1 cellular context compared by ENCODE assay signal in genomic region chr6:139374357-139375238, GRCh38.
TF ChIP-seq lines count a peak whose summit lies in the region.

Gene CITED2, minus strand, starts transcription at chr6:139374648. Its CDS starts 704 bp downstream, at chr6:139373944.

TF ChIP-seq in HepG2, 621 proteins besides CTCF, POLR2A, EP300 and RAD21 (continued from another document):
- 0 out of 2 replicates have a peak, but pooled peaks have one; percentile 13 for TF ChIP-seq EEA1 (CRISPR knock-in tag; IDR thresholded peaks at IDR 0.05; ENCODE audit: borderline replicate concordance)
- TF ChIP-seq, protein P1, sequence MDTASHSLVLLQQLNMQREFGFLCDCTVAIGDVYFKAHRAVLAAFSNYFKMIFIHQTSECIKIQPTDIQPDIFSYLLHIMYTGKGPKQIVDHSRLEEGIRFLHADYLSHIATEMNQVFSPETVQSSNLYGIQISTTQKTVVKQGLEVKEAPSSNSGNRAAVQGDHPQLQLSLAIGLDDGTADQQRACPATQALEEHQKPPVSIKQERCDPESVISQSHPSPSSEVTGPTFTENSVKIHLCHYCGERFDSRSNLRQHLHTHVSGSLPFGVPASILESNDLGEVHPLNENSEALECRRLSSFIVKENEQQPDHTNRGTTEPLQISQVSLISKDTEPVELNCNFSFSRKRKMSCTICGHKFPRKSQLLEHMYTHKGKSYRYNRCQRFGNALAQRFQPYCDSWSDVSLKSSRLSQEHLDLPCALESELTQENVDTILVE (CRISPR knock-in tag; IDR thresholded peaks at IDR 0.05): peak; percentile 94
- peak; percentile 35; the same call in 1 of the 2 replicates for TF ChIP-seq ZBTB3 (CRISPR knock-in tag; IDR thresholded peaks at IDR 0.05; ENCODE audit: borderline replicate concordance, low read depth)
- no peak; the same call in 1 of the 2 replicates for TF ChIP-seq ZNF446 (CRISPR knock-in tag; IDR thresholded peaks at IDR 0.05)
- peak; percentile 93; the same call in 1 of the 2 replicates for TF ChIP-seq TMF1 (CRISPR knock-in tag; IDR thresholded peaks at IDR 0.05; ENCODE audit: low read depth)
- TF ChIP-seq HOXA9 (CRISPR knock-in tag; IDR thresholded peaks at IDR 0.05; ENCODE audit: borderline replicate concordance): peak; percentile 96
- no peak for TF ChIP-seq HMGA1 (CRISPR knock-in tag; conservative IDR thresholded peaks at IDR 0.05)
- no peak for TF ChIP-seq PBX2 (CRISPR knock-in tag; IDR thresholded peaks at IDR 0.05)
- 0 out of 2 replicates have a peak, but pooled peaks have one; percentile 79 for TF ChIP-seq ZNF75D (CRISPR knock-in tag; IDR thresholded peaks at IDR 0.05; ENCODE audit: borderline replicate concordance)
- peak; percentile 75; the same call in 1 of the 2 replicates for TF ChIP-seq RELA (CRISPR knock-in tag; IDR thresholded peaks at IDR 0.05)
- peak; percentile 78; the same call in 1 of the 2 replicates for TF ChIP-seq ZNF253 (CRISPR knock-in tag; IDR thresholded peaks at IDR 0.05; ENCODE audit: borderline replicate concordance)
- peak; percentile 94 for TF ChIP-seq ZBTB26 (CRISPR knock-in tag; IDR thresholded peaks at IDR 0.05; ENCODE audit: borderline replicate concordance)
- peak; percentile 52; the same call in 1 of the 2 replicates for TF ChIP-seq ZC3H4 (CRISPR knock-in tag; IDR thresholded peaks at IDR 0.05; ENCODE audit: borderline replicate concordance)
- TF ChIP-seq, protein P2, sequence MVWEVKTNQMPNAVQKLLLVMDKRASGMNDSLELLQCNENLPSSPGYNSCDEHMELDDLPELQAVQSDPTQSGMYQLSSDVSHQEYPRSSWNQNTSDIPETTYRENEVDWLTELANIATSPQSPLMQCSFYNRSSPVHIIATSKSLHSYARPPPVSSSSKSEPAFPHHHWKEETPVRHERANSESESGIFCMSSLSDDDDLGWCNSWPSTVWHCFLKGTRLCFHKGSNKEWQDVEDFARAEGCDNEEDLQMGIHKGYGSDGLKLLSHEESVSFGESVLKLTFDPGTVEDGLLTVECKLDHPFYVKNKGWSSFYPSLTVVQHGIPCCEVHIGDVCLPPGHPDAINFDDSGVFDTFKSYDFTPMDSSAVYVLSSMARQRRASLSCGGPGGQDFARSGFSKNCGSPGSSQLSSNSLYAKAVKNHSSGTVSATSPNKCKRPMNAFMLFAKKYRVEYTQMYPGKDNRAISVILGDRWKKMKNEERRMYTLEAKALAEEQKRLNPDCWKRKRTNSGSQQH (CRISPR knock-in tag; IDR thresholded peaks at IDR 0.05; ENCODE audit: low read depth): peak; percentile 93
- no peak for TF ChIP-seq FOXO4 (CRISPR knock-in tag; conservative IDR thresholded peaks at IDR 0.05)
- TF ChIP-seq RXRA (CRISPR knock-in tag; IDR thresholded peaks at IDR 0.05): peak; percentile 73
- TF ChIP-seq, protein P3, sequence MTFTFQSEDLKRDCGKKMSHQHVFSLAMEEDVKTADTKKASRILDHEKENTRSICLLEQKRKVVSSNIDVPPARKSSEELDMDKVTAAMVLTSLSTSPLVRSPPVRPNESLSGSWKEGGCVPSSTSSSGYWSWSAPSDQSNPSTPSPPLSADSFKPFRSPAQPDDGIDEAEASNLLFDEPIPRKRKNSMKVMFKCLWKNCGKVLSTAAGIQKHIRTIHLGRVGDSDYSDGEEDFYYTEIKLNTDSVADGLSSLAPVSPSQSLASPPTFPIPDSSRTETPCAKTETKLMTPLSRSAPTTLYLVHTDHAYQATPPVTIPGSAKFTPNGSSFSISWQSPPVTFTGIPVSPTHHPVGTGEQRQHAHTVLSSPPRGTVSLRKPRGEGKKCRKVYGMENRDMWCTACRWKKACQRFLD (CRISPR knock-in tag; IDR thresholded peaks at IDR 0.05; ENCODE audit: borderline replicate concordance): no peak; the same call in none of the 2 replicates
- TF ChIP-seq ZNF770 (CRISPR knock-in tag; IDR thresholded peaks at IDR 0.05): peak; percentile 75
- peak; percentile 95 for TF ChIP-seq ZMAT3 (CRISPR knock-in tag; conservative IDR thresholded peaks at IDR 0.05)
- peak; percentile 80 for TF ChIP-seq YY1 (IDR thresholded peaks at IDR 0.05; ENCODE audit: insufficient read depth, insufficient replicate concordance, low read depth, low read length)
- TF ChIP-seq ZNF329 (CRISPR knock-in tag; IDR thresholded peaks at IDR 0.05; ENCODE audit: low read depth): peak; percentile 72; the same call in 1 of the 2 replicates
- TF ChIP-seq SP1 (IDR thresholded peaks at IDR 0.05): no peak
- peak; percentile 73 for TF ChIP-seq SP1 (CRISPR knock-in tag; IDR thresholded peaks at IDR 0.05)
- TF ChIP-seq ZNF546 (CRISPR knock-in tag; conservative IDR thresholded peaks at IDR 0.05): peak; percentile 16; the same call in 1 of the 2 replicates
- TF ChIP-seq ISL2 (CRISPR knock-in tag; IDR thresholded peaks at IDR 0.05): peak; percentile 83
- TF ChIP-seq CHCHD3 (CRISPR knock-in tag; IDR thresholded peaks at IDR 0.05): peak; percentile 98
- TF ChIP-seq MEIS1 (CRISPR knock-in tag; IDR thresholded peaks at IDR 0.05; ENCODE audit: borderline replicate concordance): no peak
- TF ChIP-seq RORA (CRISPR knock-in tag; IDR thresholded peaks at IDR 0.05): no peak
- TF ChIP-seq BRF2 (CRISPR knock-in tag; IDR thresholded peaks at IDR 0.05): peak; percentile 87; the same call in 1 of the 2 replicates
- no peak for TF ChIP-seq ZNF496 (CRISPR knock-in tag; IDR thresholded peaks at IDR 0.05; ENCODE audit: insufficient replicate concordance)
- peak; percentile 31; the same call in 1 of the 2 replicates for TF ChIP-seq ZBTB42 (CRISPR knock-in tag; IDR thresholded peaks at IDR 0.05)
- TF ChIP-seq, protein P4, sequence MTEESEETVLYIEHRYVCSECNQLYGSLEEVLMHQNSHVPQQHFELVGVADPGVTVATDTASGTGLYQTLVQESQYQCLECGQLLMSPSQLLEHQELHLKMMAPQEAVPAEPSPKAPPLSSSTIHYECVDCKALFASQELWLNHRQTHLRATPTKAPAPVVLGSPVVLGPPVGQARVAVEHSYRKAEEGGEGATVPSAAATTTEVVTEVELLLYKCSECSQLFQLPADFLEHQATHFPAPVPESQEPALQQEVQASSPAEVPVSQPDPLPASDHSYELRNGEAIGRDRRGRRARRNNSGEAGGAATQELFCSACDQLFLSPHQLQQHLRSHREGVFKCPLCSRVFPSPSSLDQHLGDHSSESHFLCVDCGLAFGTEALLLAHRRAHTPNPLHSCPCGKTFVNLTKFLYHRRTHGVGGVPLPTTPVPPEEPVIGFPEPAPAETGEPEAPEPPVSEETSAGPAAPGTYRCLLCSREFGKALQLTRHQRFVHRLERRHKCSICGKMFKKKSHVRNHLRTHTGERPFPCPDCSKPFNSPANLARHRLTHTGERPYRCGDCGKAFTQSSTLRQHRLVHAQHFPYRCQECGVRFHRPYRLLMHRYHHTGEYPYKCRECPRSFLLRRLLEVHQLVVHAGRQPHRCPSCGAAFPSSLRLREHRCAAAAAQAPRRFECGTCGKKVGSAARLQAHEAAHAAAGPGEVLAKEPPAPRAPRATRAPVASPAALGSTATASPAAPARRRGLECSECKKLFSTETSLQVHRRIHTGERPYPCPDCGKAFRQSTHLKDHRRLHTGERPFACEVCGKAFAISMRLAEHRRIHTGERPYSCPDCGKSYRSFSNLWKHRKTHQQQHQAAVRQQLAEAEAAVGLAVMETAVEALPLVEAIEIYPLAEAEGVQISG (CRISPR knock-in tag; IDR thresholded peaks at IDR 0.05): peak; percentile 87
- TF ChIP-seq ZNF672 (CRISPR knock-in tag; IDR thresholded peaks at IDR 0.05): peak; percentile 94
- peak; percentile 86 for TF ChIP-seq CHD2 (IDR thresholded peaks at IDR 0.05; ENCODE audit: low read depth, low read length)
- 0 out of 2 replicates have a peak, but pooled peaks have one; percentile 39 for TF ChIP-seq ZBTB21 (CRISPR knock-in tag; IDR thresholded peaks at IDR 0.05)
